Comparison of ENCODE assay signal across 8 cellular contexts in genomic region chr4:170027181-170027829, GRCh38. TPM values are rescaled to one million over a fixed set of nuclear protein-coding genes. Genes with fewer than 3 reads are reported as not detected.
DNase-seq lines count a peak whose midpoint lies in the region; ATAC-seq and FAIRE-seq lines count a peak whose summit lies in the region.

No MANE protein-coding gene starts in this region.

- peaks cover 7% of the 10 kb centered on the region for H3K27me3 Mint-ChIP-seq in central memory CD8-positive, alpha-beta T cell

- H3K27me3 ChIP-seq in small intestine (ENCODE audit: control insufficient read depth in 2 of 2, insufficient read depth in 2 of 2, low read length in 2 of 2) = peaks cover 0 to 7% of the 10 kb centered on the region in 2 donors

- H3K9me3 ChIP-seq in small intestine (ENCODE audit: control insufficient read depth, low read depth) = no peaks in the 10 kb centered on the region

- WGBS in small intestine, 3 donors = 4 to 5% (median 4%) methylated on average over 37 of the region's 37 CpGs

- no peak overlapping the region for H3K27ac ChIP-seq in small intestine (ENCODE audit: low read depth in 1 of 2, low read length in 1 of 2)

- peak overlapping the region; percentile 27 to 81 for H3K4me3 ChIP-seq in small intestine (ENCODE audit: low read depth in 1 of 2, low read length in 2 of 2)

- peaks cover 7% of the 10 kb centered on the region for H3K4me1 Mint-ChIP-seq in central memory CD8-positive, alpha-beta T cell

- no peaks in the 10 kb centered on the region for H3K9me3 Mint-ChIP-seq in central memory CD8-positive, alpha-beta T cell

- peak overlapping the region; percentile 89 for H3K27ac Mint-ChIP-seq in central memory CD8-positive, alpha-beta T cell (ENCODE audit: low read depth)

- FAIRE-seq in A204.1 (lab: Jason Lieb, UNC) = peak; percentile 92
- FAIRE-seq in small intestine (lab: Jason Lieb, UNC) = no peak

- DNase-seq in NCI-H2171 (lab: John Stamatoyannopoulos, UW) (peak; percentile 68), inferior parietal cortex (ENCODE audit: extremely low spot score) (peak; percentile 93), small intestine (peak; percentile 94)
- peak; percentile 78 to 85 for DNase-seq in central memory CD8-positive, alpha-beta T cell (ENCODE audit: low spot score in 2 of 2)

- H3K4me1 ChIP-seq in small intestine (ENCODE audit: control insufficient read depth in 2 of 2, insufficient read depth in 1 of 2, low read depth in 1 of 2, low read length in 1 of 2) = no peaks in the 10 kb centered on the region

- ATAC-seq in GM18861 (IDR thresholded peaks at IDR 0.05; ENCODE audit: unreplicated experiment) (peak; percentile 47), HG03097 (IDR thresholded peaks at IDR 0.05; ENCODE audit: low FRiP score, unreplicated experiment) (peak; percentile 67)
- peak; percentile 63 to 70 for ATAC-seq in activated CD4-positive, CD25-positive, alpha-beta regulatory T cell treated with anti-CD3 and anti-CD28 coated beads, Interleukin-2, amount 50 U/mL, for 24 hours
- peak; percentile 70 for ATAC-seq in central memory CD8-positive, alpha-beta T cell (replicated peaks; ENCODE audit: extremely low read depth, poor library complexity, severe bottlenecking)

- H3K4me3 Mint-ChIP-seq in central memory CD8-positive, alpha-beta T cell = peak overlapping the region; percentile 89

- H3K36me3 ChIP-seq in small intestine (ENCODE audit: control insufficient read depth in 2 of 2, insufficient read depth in 2 of 2, low read length in 2 of 2) = no peaks in the 10 kb centered on the region

- peaks cover 10% of the 10 kb centered on the region for H3K36me3 Mint-ChIP-seq in central memory CD8-positive, alpha-beta T cell (ENCODE audit: insufficient read depth)

RNA-seq across cellular contexts. Expression of gene MFAP3L, which starts 1.1 kb away (rescaled TPM):
- under 1 TPM; under 0.01 to 1.00 (median 0.22) TPM for polyA plus RNA-seq in small intestine
